20 cellular contexts compared by ENCODE assay signal in genomic region chr6:53604623-53605190, GRCh38. TPM values are rescaled to one million over a fixed set of nuclear protein-coding genes. Genes with fewer than 3 reads are reported as not detected.
A peak's percentile ranks its signal among the peaks of the same experiment; 100 is the strongest.
DNase-seq lines count a peak whose midpoint lies in the region; ATAC-seq, FAIRE-seq and TF ChIP-seq lines count a peak whose summit lies in the region.
"Had no signal": no experiment of that assay in that cellular context is flagged by ENCODE, and none has a peak within 500 bp of the region (broad histone marks: within the 10 kb centered on the region; RNA-seq: fewer than 3 reads in every experiment).

No MANE protein-coding gene starts in this region.

- H3K27me3 ChIP-seq in right lobe of liver, result no peaks in the 10 kb centered on the region

- H3K4me1 ChIP-seq in right lobe of liver, result peaks cover 0 to 17% (median 5%) of the 10 kb centered on the region in 4 donors

- FAIRE-seq in RCC 7860 (lab: Jason Lieb, UNC), result no peak
- FAIRE-seq: G401.6, GM12892, GM19239 had no signal

- H3K4me3 Mint-ChIP-seq in activated T-cell treated with anti-CD3 and anti-CD28 coated beads, Interleukin-2, amount 50 U/mL, for 72 hours, result no peak overlapping the region
- H3K4me3 Mint-ChIP-seq: CD14-positive monocyte had no signal

- H3K4me1 Mint-ChIP-seq in activated T-cell treated with anti-CD3 and anti-CD28 coated beads, Interleukin-2, amount 50 U/mL, for 72 hours (ENCODE audit: low read depth), result no peaks in the 10 kb centered on the region

- DNase-seq in activated T-cell treated with anti-CD3 and anti-CD28 coated beads, Interleukin-2, amount 50 U/mL, for 72 hours, result no peak
- DNase-seq in activated T-cell treated with anti-CD3 and anti-CD28 coated beads, Interleukin-2, amount 50 U/mL, for 48 hours, result no peak
- no peak for DNase-seq in right lobe of liver
- no peak for DNase-seq in putamen (ENCODE audit: low spot score)
- no peak for DNase-seq in NCI-H1436 (lab: John Stamatoyannopoulos, UW)
- no peak for DNase-seq in RCC 7860 (ENCODE audit: low spot score)
- DNase-seq in NCI-H510A treated with DMSO at 0.1 percent for 48 hours (lab: John Stamatoyannopoulos, UW), result no peak
- DNase-seq: COR-L47, DMS79 treated with DMSO at 0.1 percent for 48 hours, GM23248, KBM-7, NCI-H1048, NCI-H187 treated with DMSO at 0.1 percent for 48 hours, NCI-H524 had no signal

- TF ChIP-seq CTCF in VCaP (conservative IDR thresholded peaks at IDR 0.05), result no peak
- no peak for TF ChIP-seq CTCF in right lobe of liver (IDR thresholded peaks at IDR 0.05)

- 79% methylated on average over 4 of the region's 4 CpGs for WGBS in right lobe of liver (ENCODE audit: insufficient coverage, low coverage, low lambda C conversion rate, missing lambda C conversion rate)

- H3K27ac ChIP-seq in VCaP (peak overlapping the region; percentile 75), right lobe of liver (peak overlapping the region in 1 of 3 donors; percentile 41)
- H3K27ac ChIP-seq: GM23248, HL-60 had no signal

- ATAC-seq in activated T-cell treated with anti-CD3 and anti-CD28 coated beads, Interleukin-2, amount 50 U/mL, for 72 hours (replicated peaks in 1 of 2), result no peak
- ATAC-seq in right lobe of liver, result peak in 3 of 4 donors; percentile 8 to 43 (median 17)

- no peaks in the 10 kb centered on the region for H3K36me3 Mint-ChIP-seq in activated T-cell treated with anti-CD3 and anti-CD28 coated beads, Interleukin-2, amount 50 U/mL, for 72 hours (ENCODE audit: insufficient read depth in 2 of 2)
- H3K36me3 Mint-ChIP-seq: CD14-positive monocyte had no signal

- intact Hi-C loops in right lobe of liver (cut with DNase I), result loop anchor here in 1 of 2 donors (10.0 kb wide), 1 partner anchor 50 kb away; no protein-coding TSS in a partner anchor

- H3K36me3 ChIP-seq in right lobe of liver, result no peaks in the 10 kb centered on the region

- H3K27ac Mint-ChIP-seq in activated T-cell treated with anti-CD3 and anti-CD28 coated beads, Interleukin-2, amount 50 U/mL, for 72 hours, result peak overlapping the region; percentile 56
- H3K27ac Mint-ChIP-seq: CD14-positive monocyte had no signal

- no peak for TF ChIP-seq POLR2A in right lobe of liver (IDR thresholded peaks at IDR 0.05)

- no peaks in the 10 kb centered on the region for H3K9me3 Mint-ChIP-seq in activated T-cell treated with anti-CD3 and anti-CD28 coated beads, Interleukin-2, amount 50 U/mL, for 72 hours
- H3K9me3 Mint-ChIP-seq: CD14-positive monocyte had no signal

- no peak overlapping the region for H3K4me3 ChIP-seq in right lobe of liver
- H3K4me3 ChIP-seq: GM23248 had no signal

- peaks cover 10% of the 10 kb centered on the region for H3K27me3 Mint-ChIP-seq in activated T-cell treated with anti-CD3 and anti-CD28 coated beads, Interleukin-2, amount 50 U/mL, for 72 hours (ENCODE audit: low read depth)

- H3K9me3 ChIP-seq in right lobe of liver, result no peaks in the 10 kb centered on the region

RNA-seq across cellular contexts. Expression of gene GCLC, which starts 59.8 kb away (rescaled TPM):
- total RNA-seq in activated T-cell treated with anti-CD3 and anti-CD28 coated beads, Interleukin-2, amount 50 U/mL, for 72 hours, result 10 to 100 TPM; 22.9 to 30.8 TPM
- total RNA-seq in right lobe of liver, result 100 to 1,000 TPM in 4 of 6 experiments, 10 to 100 TPM in 2; 56.8 to 140 (median 103) TPM

Comparison
In these comparisons a context has a peak if more than half of its experiments do, and no peak if none do; other contexts are left out.
1. ATAC-seq: peak in right lobe of liver (3 of 4); none in activated T-cell treated with anti-CD3 and anti-CD28 coated beads, Interleukin-2, amount 50 U/mL, for 72 hours (0 of 2).